In genomic region chr7:47185193-47185592, GRCh38 we compare ENCODE assay signal across 19 cellular contexts.
"Had no signal": no experiment of that assay in that cellular context is flagged by ENCODE, and none has a peak within 500 bp of the region (broad histone marks: within the 10 kb centered on the region; RNA-seq: fewer than 3 reads in every experiment).

No MANE protein-coding gene starts in this region.

- ATAC-seq: effector memory CD8-positive, alpha-beta T cell; esophagus mucosa; lower lobe of right lung; mucosa of descending colon; stimulated activated naive CD8-positive, alpha-beta T cell treated with anti-CD3 and anti-CD28 coated beads, Interleukin-15, Interleukin-2, amounts not matched to agents 100 U/mL and 50 U/mL, for 24 hours; WTC11 had no signal

- H3K4me3 ChIP-seq: dorsolateral prefrontal cortex, lower lobe of right lung, mucosa of descending colon, tibial nerve had no signal

- H3K36me3 ChIP-seq: brain microvascular endothelial cell, lower lobe of right lung, tibial nerve had no signal

- H3K9me3 ChIP-seq: lower lobe of right lung, mucosa of descending colon, tibial nerve had no signal

- H3K27ac ChIP-seq: brain microvascular endothelial cell, dorsolateral prefrontal cortex, lower lobe of right lung, tibial nerve had no signal

- H3K27me3 ChIP-seq: tibial nerve had no signal

- DNase-seq: activated gamma-delta T cell treated with Interleukin-2 at 50 U/mL for 16 hours; activated T-cell treated with anti-CD3 and anti-CD28 coated beads, Interleukin-2, amount 50 U/mL, for 1 hour; aorta; brain microvascular endothelial cell; central memory CD4-positive, alpha-beta T cell; dorsolateral prefrontal cortex; effector memory CD8-positive, alpha-beta T cell; lower lobe of right lung; mesendoderm; mucosa of descending colon; naive B cell; nucleus accumbens; stimulated activated CD4-positive, alpha-beta T cell treated with anti-CD3 and anti-CD28 coated beads, Interleukin-4, amount 100 ng/mL, for 4 hours; stimulated activated naive CD8-positive, alpha-beta T cell treated with anti-CD3 and anti-CD28 coated beads, Interleukin-15, Interleukin-2, amounts not matched to agents 100 U/mL and 50 U/mL, for 24 hours; substantia nigra; T1000 had no signal
